ENCODE assay signal across 1 cellular context in the genomic region with DNA sequence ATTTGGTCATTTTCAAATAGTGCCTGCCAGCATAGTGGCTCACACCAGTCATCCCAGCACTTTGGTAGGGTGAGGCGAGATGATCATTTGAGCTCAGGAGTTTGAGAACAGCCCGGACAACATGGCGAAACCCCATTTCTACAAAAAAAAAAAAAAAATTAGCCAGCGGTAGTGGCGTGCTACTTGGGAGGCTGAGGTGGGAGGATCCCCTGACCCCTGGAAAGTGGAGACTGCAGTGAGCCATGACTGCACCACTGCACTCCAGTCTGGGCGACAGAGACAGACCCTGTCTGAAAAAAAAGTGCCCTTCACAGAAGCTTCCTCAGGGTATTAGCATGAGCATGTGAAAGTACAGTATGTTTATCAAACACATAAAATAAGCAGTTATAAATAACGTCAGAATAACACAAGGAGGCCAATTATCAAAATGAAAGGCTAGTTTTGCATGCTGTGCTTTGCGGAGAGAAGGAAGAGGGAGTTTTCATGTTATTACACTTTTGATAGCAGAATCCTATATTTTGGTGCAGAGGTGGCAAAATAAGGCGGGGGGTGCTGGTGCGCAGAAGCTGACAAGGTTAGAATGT.
TF ChIP-seq lines count a peak whose summit lies in the region.

No MANE protein-coding gene starts in this region.

TF ChIP-seq in WTC11, 78 proteins besides CTCF, POLR2A, EP300 and RAD21 (continued from another document):
- TF ChIP-seq, protein P1, sequence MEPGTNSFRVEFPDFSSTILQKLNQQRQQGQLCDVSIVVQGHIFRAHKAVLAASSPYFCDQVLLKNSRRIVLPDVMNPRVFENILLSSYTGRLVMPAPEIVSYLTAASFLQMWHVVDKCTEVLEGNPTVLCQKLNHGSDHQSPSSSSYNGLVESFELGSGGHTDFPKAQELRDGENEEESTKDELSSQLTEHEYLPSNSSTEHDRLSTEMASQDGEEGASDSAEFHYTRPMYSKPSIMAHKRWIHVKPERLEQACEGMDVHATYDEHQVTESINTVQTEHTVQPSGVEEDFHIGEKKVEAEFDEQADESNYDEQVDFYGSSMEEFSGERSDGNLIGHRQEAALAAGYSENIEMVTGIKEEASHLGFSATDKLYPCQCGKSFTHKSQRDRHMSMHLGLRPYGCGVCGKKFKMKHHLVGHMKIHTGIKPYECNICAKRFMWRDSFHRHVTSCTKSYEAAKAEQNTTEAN (CRISPR knock-in tag; IDR thresholded peaks at IDR 0.05) = no peak
- no peak for TF ChIP-seq ZBTB21 (CRISPR knock-in tag; IDR thresholded peaks at IDR 0.05; ENCODE audit: borderline replicate concordance)
- TF ChIP-seq TEAD1 (CRISPR knock-in tag; IDR thresholded peaks at IDR 0.05) = no peak
- TF ChIP-seq GRHL2 (CRISPR knock-in tag; IDR thresholded peaks at IDR 0.05; ENCODE audit: insufficient replicate concordance, severe bottlenecking) = no peak
- TF ChIP-seq, protein P2, sequence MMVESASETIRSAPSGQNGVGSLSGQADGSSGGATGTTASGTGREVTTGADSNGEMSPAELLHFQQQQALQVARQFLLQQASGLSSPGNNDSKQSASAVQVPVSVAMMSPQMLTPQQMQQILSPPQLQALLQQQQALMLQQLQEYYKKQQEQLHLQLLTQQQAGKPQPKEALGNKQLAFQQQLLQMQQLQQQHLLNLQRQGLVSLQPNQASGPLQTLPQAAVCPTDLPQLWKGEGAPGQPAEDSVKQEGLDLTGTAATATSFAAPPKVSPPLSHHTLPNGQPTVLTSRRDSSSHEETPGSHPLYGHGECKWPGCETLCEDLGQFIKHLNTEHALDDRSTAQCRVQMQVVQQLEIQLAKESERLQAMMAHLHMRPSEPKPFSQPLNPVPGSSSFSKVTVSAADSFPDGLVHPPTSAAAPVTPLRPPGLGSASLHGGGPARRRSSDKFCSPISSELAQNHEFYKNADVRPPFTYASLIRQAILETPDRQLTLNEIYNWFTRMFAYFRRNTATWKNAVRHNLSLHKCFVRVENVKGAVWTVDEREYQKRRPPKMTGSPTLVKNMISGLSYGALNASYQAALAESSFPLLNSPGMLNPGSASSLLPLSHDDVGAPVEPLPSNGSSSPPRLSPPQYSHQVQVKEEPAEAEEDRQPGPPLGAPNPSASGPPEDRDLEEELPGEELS (CRISPR knock-in tag; IDR thresholded peaks at IDR 0.05) = no peak
- TF ChIP-seq, protein P3, sequence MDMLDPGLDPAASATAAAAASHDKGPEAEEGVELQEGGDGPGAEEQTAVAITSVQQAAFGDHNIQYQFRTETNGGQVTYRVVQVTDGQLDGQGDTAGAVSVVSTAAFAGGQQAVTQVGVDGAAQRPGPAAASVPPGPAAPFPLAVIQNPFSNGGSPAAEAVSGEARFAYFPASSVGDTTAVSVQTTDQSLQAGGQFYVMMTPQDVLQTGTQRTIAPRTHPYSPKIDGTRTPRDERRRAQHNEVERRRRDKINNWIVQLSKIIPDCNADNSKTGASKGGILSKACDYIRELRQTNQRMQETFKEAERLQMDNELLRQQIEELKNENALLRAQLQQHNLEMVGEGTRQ (CRISPR knock-in tag; IDR thresholded peaks at IDR 0.05) = no peak
- TF ChIP-seq, protein P4, sequence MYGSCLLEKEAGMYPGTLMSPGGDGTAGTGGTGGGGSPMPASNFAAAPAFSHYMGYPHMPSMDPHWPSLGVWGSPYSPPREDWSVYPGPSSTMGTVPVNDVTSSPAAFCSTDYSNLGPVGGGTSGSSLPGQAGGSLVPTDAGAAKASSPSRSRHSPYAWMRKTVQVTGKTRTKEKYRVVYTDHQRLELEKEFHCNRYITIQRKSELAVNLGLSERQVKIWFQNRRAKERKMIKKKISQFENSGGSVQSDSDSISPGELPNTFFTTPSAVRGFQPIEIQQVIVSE (CRISPR knock-in tag; IDR thresholded peaks at IDR 0.05; ENCODE audit: borderline replicate concordance) = no peak
TF ChIP-seq in WTC11: peak in this region for 0.
